In genomic region chr10:81007872-81008271, GRCh38 we compare ENCODE assay signal across 40 cellular contexts.
"Had no signal": no experiment of that assay in that cellular context is flagged by ENCODE, and none has a peak within 500 bp of the region (broad histone marks: within the 10 kb centered on the region; RNA-seq: fewer than 3 reads in every experiment).

No MANE protein-coding gene starts in this region.

- H3K27me3 ChIP-seq: adrenal gland, ascending aorta, body of pancreas, brain microvascular endothelial cell, breast epithelium, cardiac muscle cell had no signal

- H3K9me3 Mint-ChIP-seq: activated naive CD4-positive, alpha-beta T cell treated with anti-CD3 and anti-CD28 coated beads for 36 hours; activated naive CD4-positive, alpha-beta T cell treated with anti-CD3 and anti-CD28 coated beads, Interleukin-2, amount 10 ng/mL, durations not matched to agents 7 days and 5 days; activated naive CD4-positive, alpha-beta T cell treated with anti-CD3 and anti-CD28 coated beads, Interleukin-2, amount 50 U/mL, for 24 hours; activated naive CD4-positive, alpha-beta T cell treated with anti-CD3 and anti-CD28 coated beads, Interleukin-2, amount 50 U/mL, for 72 hours; activated naive CD8-positive, alpha-beta T cell treated with anti-CD3 and anti-CD28 coated beads for 36 hours; activated naive CD8-positive, alpha-beta T cell treated with anti-CD3 and anti-CD28 coated beads, Interleukin-2, amount 10 ng/mL, durations not matched to agents 7 days and 5 days; activated T-cell treated with anti-CD3 and anti-CD28 coated beads, Interleukin-2, amount 50 U/mL, for 24 hours; activated T-cell treated with anti-CD3 and anti-CD28 coated beads, Interleukin-2, amount 50 U/mL, for 4 hours; activated T-helper 1 cell treated with anti-CD3 and anti-CD28 coated beads, Interleukin-12 subunit alpha, Interleukin-12 subunit beta, Interleukin-2, Interleukin-4 antibody, amounts not matched to agents 30 ng/mL and 10 ng/mL and 1 ng/mL, durations not matched to agents 14 hours and 24 hours and 36 hours; activated T-helper 17 cell treated with anti-CD3 and anti-CD28 coated beads, Interleukin-2, amount 50 U/mL, for 72 hours; activated T-helper 2 cell treated with anti-CD3 and anti-CD28 coated beads, Interferon-gamma antibody, Interleukin-2, Interleukin-4, amounts not matched to agents 10 μg/mL and 5 μg/mL and 100 μg/mL, durations not matched to agents 14 hours and 24 hours and 36 hours; central memory CD8-positive, alpha-beta T cell had no signal

- H3K9me3 ChIP-seq: adrenal gland, ascending aorta, body of pancreas, breast epithelium had no signal

- H3K36me3 ChIP-seq: adrenal gland, ascending aorta, brain microvascular endothelial cell, breast epithelium, cardiac muscle cell had no signal

- H3K4me1 ChIP-seq: adrenal gland, ascending aorta, breast epithelium had no signal

- H3K27ac ChIP-seq: adrenal gland, ascending aorta, body of pancreas, brain microvascular endothelial cell, breast epithelium, cardiac muscle cell had no signal

- H3K27ac Mint-ChIP-seq: activated naive CD4-positive, alpha-beta T cell treated with anti-CD3 and anti-CD28 coated beads for 36 hours; activated naive CD4-positive, alpha-beta T cell treated with anti-CD3 and anti-CD28 coated beads, Interleukin-2, amount 10 ng/mL, durations not matched to agents 7 days and 5 days; activated naive CD4-positive, alpha-beta T cell treated with anti-CD3 and anti-CD28 coated beads, Interleukin-2, amount 50 U/mL, for 24 hours; activated naive CD8-positive, alpha-beta T cell; activated naive CD8-positive, alpha-beta T cell treated with anti-CD3 and anti-CD28 coated beads for 36 hours; activated naive CD8-positive, alpha-beta T cell treated with anti-CD3 and anti-CD28 coated beads, Interleukin-2, amount 10 ng/mL, durations not matched to agents 7 days and 5 days; activated naive CD8-positive, alpha-beta T cell treated with anti-CD3 and anti-CD28 coated beads, Interleukin-2, amount 50 U/mL, for 24 hours; activated T-cell treated with anti-CD3 and anti-CD28 coated beads, Interleukin-2, amount 50 U/mL, for 24 hours; activated T-cell treated with anti-CD3 and anti-CD28 coated beads, Interleukin-2, amount 50 U/mL, for 72 hours; activated T-helper 1 cell treated with anti-CD3 and anti-CD28 coated beads, Interleukin-12 subunit alpha, Interleukin-12 subunit beta, Interleukin-2, Interleukin-4 antibody, amounts not matched to agents 30 ng/mL and 10 ng/mL and 1 ng/mL, durations not matched to agents 14 hours and 24 hours and 36 hours; activated T-helper 17 cell treated with anti-CD3 and anti-CD28 coated beads, Interleukin-2, amount 50 U/mL, for 72 hours; activated T-helper 2 cell treated with anti-CD3 and anti-CD28 coated beads, Interferon-gamma antibody, Interleukin-2, Interleukin-4, amounts not matched to agents 10 μg/mL and 5 μg/mL and 100 μg/mL, durations not matched to agents 14 hours and 24 hours and 36 hours had no signal

- H3K4me3 Mint-ChIP-seq: activated naive CD4-positive, alpha-beta T cell treated with anti-CD3 and anti-CD28 coated beads for 36 hours; activated naive CD4-positive, alpha-beta T cell treated with anti-CD3 and anti-CD28 coated beads, Interleukin-2, amount 10 ng/mL, durations not matched to agents 7 days and 5 days; activated naive CD4-positive, alpha-beta T cell treated with anti-CD3 and anti-CD28 coated beads, Interleukin-2, amount 50 U/mL, for 24 hours; activated naive CD8-positive, alpha-beta T cell; activated naive CD8-positive, alpha-beta T cell treated with anti-CD3 and anti-CD28 coated beads for 36 hours; activated naive CD8-positive, alpha-beta T cell treated with anti-CD3 and anti-CD28 coated beads, Interleukin-2, amount 10 ng/mL, durations not matched to agents 7 days and 5 days; activated naive CD8-positive, alpha-beta T cell treated with anti-CD3 and anti-CD28 coated beads, Interleukin-2, amount 50 U/mL, for 24 hours; activated T-cell treated with anti-CD3 and anti-CD28 coated beads, Interleukin-2, amount 50 U/mL, for 24 hours; activated T-cell treated with anti-CD3 and anti-CD28 coated beads, Interleukin-2, amount 50 U/mL, for 4 hours; activated T-cell treated with anti-CD3 and anti-CD28 coated beads, Interleukin-2, amount 50 U/mL, for 72 hours; activated T-helper 1 cell treated with anti-CD3 and anti-CD28 coated beads, Interleukin-12 subunit alpha, Interleukin-12 subunit beta, Interleukin-2, Interleukin-4 antibody, amounts not matched to agents 30 ng/mL and 10 ng/mL and 1 ng/mL, durations not matched to agents 14 hours and 24 hours and 36 hours; activated T-helper 17 cell treated with anti-CD3 and anti-CD28 coated beads, Interleukin-2, amount 50 U/mL, for 72 hours; brain; central memory CD8-positive, alpha-beta T cell had no signal

- H3K36me3 Mint-ChIP-seq: activated naive CD4-positive, alpha-beta T cell treated with anti-CD3 and anti-CD28 coated beads, Interleukin-2, amount 10 ng/mL, durations not matched to agents 7 days and 5 days; activated naive CD4-positive, alpha-beta T cell treated with anti-CD3 and anti-CD28 coated beads, Interleukin-2, amount 50 U/mL, for 24 hours; activated naive CD4-positive, alpha-beta T cell treated with anti-CD3 and anti-CD28 coated beads, Interleukin-2, amount 50 U/mL, for 72 hours; activated naive CD8-positive, alpha-beta T cell; activated naive CD8-positive, alpha-beta T cell treated with anti-CD3 and anti-CD28 coated beads for 36 hours; activated naive CD8-positive, alpha-beta T cell treated with anti-CD3 and anti-CD28 coated beads, Interleukin-2, amount 10 ng/mL, durations not matched to agents 7 days and 5 days; brain had no signal

- H3K4me3 ChIP-seq: adrenal gland, ascending aorta, body of pancreas, breast epithelium, cardiac muscle cell had no signal

- FAIRE-seq: astrocyte, bronchial epithelial cell had no signal

- H3K27me3 Mint-ChIP-seq: activated naive CD4-positive, alpha-beta T cell treated with anti-CD3 and anti-CD28 coated beads, Interleukin-2, amount 10 ng/mL, durations not matched to agents 7 days and 5 days; brain; central memory CD8-positive, alpha-beta T cell had no signal

- DNase-seq: activated effector memory CD4-positive, alpha-beta T cell treated with anti-CD3 and anti-CD28 coated beads, Interleukin-2, amount 50 U/mL, for 16 hours; activated effector memory CD4-positive, alpha-beta T cell treated with Interleukin-2 at 50 U/mL for 16 hours; activated gamma-delta T cell; activated gamma-delta T cell treated with Interleukin-2 at 50 U/mL for 16 hours; activated naive CD4-positive, alpha-beta T cell; activated naive CD4-positive, alpha-beta T cell treated with anti-CD3 and anti-CD28 coated beads for 36 hours; activated naive CD4-positive, alpha-beta T cell treated with anti-CD3 and anti-CD28 coated beads, Interleukin-2, amount 10 ng/mL, durations not matched to agents 7 days and 5 days; activated naive CD4-positive, alpha-beta T cell treated with anti-CD3 and anti-CD28 coated beads, Interleukin-2, amount 50 U/mL, for 16 hours; activated naive CD4-positive, alpha-beta T cell treated with Interleukin-2 at 50 U/mL for 16 hours; activated naive CD8-positive, alpha-beta T cell treated with anti-CD3 and anti-CD28 coated beads for 36 hours; activated naive CD8-positive, alpha-beta T cell treated with anti-CD3 and anti-CD28 coated beads, Interleukin-2, amount 10 ng/mL, durations not matched to agents 7 days and 5 days; activated naive CD8-positive, alpha-beta T cell treated with anti-CD3 and anti-CD28 coated beads, Interleukin-2, amount 50 U/mL, for 24 hours; activated T-cell treated with anti-CD3 and anti-CD28 coated beads, Interleukin-2, amount 50 U/mL, for 1 hour; activated T-cell treated with anti-CD3 and anti-CD28 coated beads, Interleukin-2, amount 50 U/mL, for 24 hours; activated T-cell treated with anti-CD3 and anti-CD28 coated beads, Interleukin-2, amount 50 U/mL, for 4 hours; activated T-cell treated with anti-CD3 and anti-CD28 coated beads, Interleukin-2, amount 50 U/mL, for 48 hours; activated T-cell treated with anti-CD3 and anti-CD28 coated beads, Interleukin-2, amount 50 U/mL, for 72 hours; adrenal gland; amniotic stem cell; amygdala; anterior cingulate cortex; aorta; body of pancreas; brain microvascular endothelial cell; caudate nucleus; central memory CD4-positive, alpha-beta T cell; cerebellar nuclear complex had no signal

- H3K4me1 Mint-ChIP-seq: activated naive CD4-positive, alpha-beta T cell treated with anti-CD3 and anti-CD28 coated beads, Interleukin-2, amount 10 ng/mL, durations not matched to agents 7 days and 5 days; activated naive CD4-positive, alpha-beta T cell treated with anti-CD3 and anti-CD28 coated beads, Interleukin-2, amount 50 U/mL, for 24 hours; activated naive CD8-positive, alpha-beta T cell treated with anti-CD3 and anti-CD28 coated beads for 36 hours; activated naive CD8-positive, alpha-beta T cell treated with anti-CD3 and anti-CD28 coated beads, Interleukin-2, amount 10 ng/mL, durations not matched to agents 7 days and 5 days; activated naive CD8-positive, alpha-beta T cell treated with anti-CD3 and anti-CD28 coated beads, Interleukin-2, amount 50 U/mL, for 24 hours; activated T-helper 17 cell treated with anti-CD3 and anti-CD28 coated beads, Interleukin-2, amount 50 U/mL, for 72 hours; central memory CD8-positive, alpha-beta T cell had no signal
